10 cellular contexts compared by ENCODE assay signal in the genomic region with DNA sequence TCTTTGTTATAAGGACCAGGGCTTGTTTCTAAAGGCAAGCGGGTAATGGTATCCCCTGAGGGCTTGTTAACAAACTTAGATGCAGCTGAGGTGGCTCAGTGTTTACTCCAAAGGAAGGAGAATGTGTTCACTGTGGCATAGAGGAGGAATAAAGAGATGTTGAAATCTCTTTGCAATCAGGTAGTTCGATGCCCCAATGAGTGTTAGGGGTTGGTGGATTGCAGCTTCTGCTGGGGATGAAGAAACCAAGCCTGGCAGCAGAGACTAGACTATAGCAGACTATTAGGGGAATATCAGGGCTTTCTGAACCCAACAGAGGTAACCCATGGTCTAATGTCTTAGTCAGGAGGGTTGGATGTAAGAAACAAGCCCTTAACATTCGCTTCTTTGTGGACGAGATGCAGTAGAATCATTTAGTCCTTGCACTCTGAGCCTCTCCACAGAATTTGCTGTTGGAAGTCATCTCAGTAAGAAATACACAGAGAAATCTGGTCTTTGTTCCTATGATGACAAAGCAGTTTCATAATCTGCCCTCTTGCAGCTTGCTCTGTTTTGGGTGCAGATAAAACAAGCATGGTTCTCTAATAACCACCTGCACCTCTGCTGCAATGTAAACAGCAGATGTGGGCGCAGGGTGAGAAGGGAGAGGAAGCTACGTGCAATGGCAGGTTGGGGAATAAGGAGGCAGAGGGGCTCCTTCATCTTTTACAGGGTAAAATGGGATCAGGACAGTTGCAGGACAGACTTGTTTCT.
DNase-seq lines count a peak whose midpoint lies in the region; ATAC-seq and TF ChIP-seq lines count a peak whose summit lies in the region.
"Had no signal": no experiment of that assay in that cellular context is flagged by ENCODE, and none has a peak within 500 bp of the region (broad histone marks: within the 10 kb centered on the region; RNA-seq: fewer than 3 reads in every experiment).

No MANE protein-coding gene starts in this region.

- no peak overlapping the region for H3K4me3 ChIP-seq in Jurkat, Clone E6-1 (ENCODE audit: low read length)
- no peak overlapping the region for H3K4me3 ChIP-seq in right lobe of liver
- H3K4me3 ChIP-seq in HAP-1 = no peak overlapping the region
- H3K4me3 ChIP-seq: sigmoid colon, vagina had no signal

- intact Hi-C loops in right lobe of liver (cut with DNase I) = no loop called here

- no peak for TF ChIP-seq CTCF in right lobe of liver (IDR thresholded peaks at IDR 0.05)

- H3K27me3 ChIP-seq in right lobe of liver (no peaks in the 10 kb centered on the region), HAP-1 (ENCODE audit: low read depth) (no peaks in the 10 kb centered on the region)
- H3K27me3 ChIP-seq: sigmoid colon, vagina had no signal

- H3K36me3 ChIP-seq in right lobe of liver (peaks cover 2 to 17% (median 8%) of the 10 kb centered on the region in 4 donors), HAP-1 (replicated peaks) (peaks cover 29% of the 10 kb centered on the region)

- H3K4me1 ChIP-seq in right lobe of liver (peaks cover 0 to 17% (median 5%) of the 10 kb centered on the region in 4 donors), HAP-1 (no peaks in the 10 kb centered on the region; the same call in 1 of the 2 replicates)
- H3K4me1 ChIP-seq: sigmoid colon, vagina had no signal

- in situ Hi-C loops in HAP-1 (cut with MboI; ENCODE audit: low sequenced_read_pairs) = no loop called here

- ATAC-seq in right lobe of liver (peak; percentile 79 to 91 (median 86)), HG03025 (IDR thresholded peaks at IDR 0.05; ENCODE audit: low FRiP score, unreplicated experiment) (no peak)

- WGBS in right lobe of liver (ENCODE audit: insufficient coverage, low coverage, low lambda C conversion rate, missing lambda C conversion rate) = 42% methylated on average over 6 of the region's 6 CpGs

- no peaks in the 10 kb centered on the region for H3K9me3 ChIP-seq in right lobe of liver
- no peaks in the 10 kb centered on the region for H3K9me3 ChIP-seq in HAP-1
- H3K9me3 ChIP-seq: sigmoid colon, vagina had no signal

- peak; percentile 77 for DNase-seq in DMS153 (lab: John Stamatoyannopoulos, UW)
- DNase-seq in Jurkat, Clone E6-1 (ENCODE audit: low read depth, low spot score) = peak; percentile 37
- DNase-seq in SHP77 treated with DMSO at 0.1 percent for 48 hours (lab: John Stamatoyannopoulos, UW) = peak; percentile 74
- peak in 1 of 3 donors; percentile 53 for DNase-seq in right lobe of liver
- no peak for DNase-seq in dermis blood vessel endothelial cell
- DNase-seq in HAP-1 (ENCODE audit: low spot score in 2 of 2) = no peak
- DNase-seq: sigmoid colon, SW 1271 had no signal

- no peak for TF ChIP-seq POLR2A in right lobe of liver (IDR thresholded peaks at IDR 0.05)

- H3K27ac ChIP-seq in right lobe of liver = peak overlapping the region in 1 of 3 donors; percentile 41
- H3K27ac ChIP-seq: sigmoid colon, vagina had no signal

Comparison
In these comparisons a context has a peak if more than half of its experiments do, and no peak if none do; other contexts are left out.
1. DNase-seq: peak in DMS153 (single experiment), Jurkat, Clone E6-1 (single experiment) and SHP77 treated with DMSO at 0.1 percent for 48 hours (single experiment); none in dermis blood vessel endothelial cell (single experiment) and HAP-1 (0 of 2).